9 cellular contexts compared by ENCODE assay signal in the genomic region with DNA sequence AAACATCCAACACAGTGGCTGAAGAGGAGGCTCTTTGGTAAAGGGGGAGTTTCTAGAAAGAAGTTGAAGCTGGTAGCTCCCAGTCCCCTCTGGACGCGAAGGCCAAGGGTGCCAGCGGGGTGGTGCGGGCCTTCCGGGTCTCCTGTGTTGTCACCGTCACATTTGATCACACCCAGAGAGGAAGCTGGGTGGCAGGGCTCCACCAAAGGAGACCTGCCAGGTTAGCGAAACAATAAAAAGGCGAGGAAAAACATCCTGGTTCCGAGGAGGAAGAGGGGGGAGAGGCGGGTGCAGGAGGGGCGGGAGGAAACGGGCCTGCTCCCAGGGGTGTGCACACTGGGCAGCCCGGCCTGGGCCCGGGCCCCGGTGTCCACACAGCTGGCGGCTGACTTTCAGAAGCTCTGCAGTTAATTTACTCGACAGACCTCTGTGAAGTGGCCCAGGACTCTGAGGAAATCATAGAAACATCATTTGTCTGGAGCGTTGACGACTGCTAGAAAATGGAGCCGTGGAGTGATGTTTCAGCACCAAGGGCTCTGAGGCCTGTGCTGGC. TPM values are rescaled to one million over a fixed set of nuclear protein-coding genes. Genes with fewer than 3 reads are reported as not detected.
DNase-seq lines count a peak whose midpoint lies in the region; TF ChIP-seq lines count a peak whose summit lies in the region.
"Had no signal": no experiment of that assay in that cellular context is flagged by ENCODE, and none has a peak within 500 bp of the region (broad histone marks: within the 10 kb centered on the region; RNA-seq: fewer than 3 reads in every experiment).

No MANE protein-coding gene starts in this region.

- H3K9me3 ChIP-seq in BLaER1 treated with 17β-estradiol and CSF1 and Interleukin-3, amounts not matched to agents 10 nM and 100 nM (replicated peaks in 1 of 11) = no peaks in the 10 kb centered on the region
- H3K9me3 ChIP-seq in sigmoid colon = no peaks in the 10 kb centered on the region

- peaks cover 0 to 8% (median 0%) of the 10 kb centered on the region in 11 experiments; a peak in 3 of 22 replicates for H3K36me3 ChIP-seq in BLaER1 treated with 17β-estradiol and CSF1 and Interleukin-3, amounts not matched to agents 10 nM and 100 nM
- no peaks in the 10 kb centered on the region for H3K36me3 ChIP-seq in sigmoid colon

- in situ Hi-C loops in GM13977 (cut with MboI; ENCODE audit: low pct_unique_long_range_greater_than_20kb, low sequenced_read_pairs, unreplicated experiment) = no loop called here

- no peaks in the 10 kb centered on the region for H3K27me3 ChIP-seq in BLaER1 treated with 17β-estradiol and CSF1 and Interleukin-3, amounts not matched to agents 10 nM and 100 nM
- no peaks in the 10 kb centered on the region for H3K27me3 ChIP-seq in sigmoid colon

- intact Hi-C loops in sigmoid colon (cut with DNase I) = no loop called here

- peak overlapping the region; percentile 48 to 74 (median 62) for H3K4me2 ChIP-seq in BLaER1 treated with 17β-estradiol and CSF1 and Interleukin-3, amounts not matched to agents 10 nM and 100 nM

- H3K4me3 ChIP-seq in BLaER1 treated with 17β-estradiol and CSF1 and Interleukin-3, amounts not matched to agents 10 nM and 100 nM = 0 out of 20 replicates have a peak overlapping the region, but pooled peaks of 1 of the 10 experiments have one; percentile 10
- H3K4me3 ChIP-seq in coronary artery (no peak overlapping the region), sigmoid colon (peak overlapping the region in 2 of 4 donors; percentile 14 to 24)

- 23 to 56% methylated on average over 20 of the region's 20 CpGs for WGBS in sigmoid colon, 2 donors

- no peak for TF ChIP-seq POLR2A in sigmoid colon (IDR thresholded peaks at IDR 0.05)

- peak overlapping the region in 10 of 11 experiments; percentile 20 to 73 (median 65); a peak in 20 of 22 replicates for H3K27ac ChIP-seq in BLaER1 treated with 17β-estradiol and CSF1 and Interleukin-3, amounts not matched to agents 10 nM and 100 nM
- H3K27ac ChIP-seq in coronary artery (peak overlapping the region; percentile 77 to 87), sigmoid colon (peak overlapping the region; percentile 76 to 87 (median 84))

- H3K4me1 ChIP-seq in BLaER1 treated with 17β-estradiol and CSF1 and Interleukin-3, amounts not matched to agents 10 nM and 100 nM = peaks cover 35 to 45% (median 38%) of the 10 kb centered on the region in 10 experiments
- peaks cover 0 to 96% (median 85%) of the 10 kb centered on the region in 4 donors for H3K4me1 ChIP-seq in sigmoid colon

- no peak for TF ChIP-seq EP300 in sigmoid colon (IDR thresholded peaks at IDR 0.05)

- peak overlapping the region in 10 of 11 experiments; percentile 27 to 65 (median 56); a peak in 18 of 22 replicates for H3K9ac ChIP-seq in BLaER1 treated with 17β-estradiol and CSF1 and Interleukin-3, amounts not matched to agents 10 nM and 100 nM

- H4K20me1 ChIP-seq in BLaER1 treated with 17β-estradiol and CSF1 and Interleukin-3, amounts not matched to agents 10 nM and 100 nM = peaks cover 0 to 50% (median 0%) of the 10 kb centered on the region in 11 experiments; a peak in 6 of 22 replicates

- TF ChIP-seq CTCF in coronary artery (IDR thresholded peaks at IDR 0.05) (no peak), sigmoid colon (IDR thresholded peaks at IDR 0.05) (no peak), GM13977 (IDR thresholded peaks at IDR 0.05; ENCODE audit: extremely low read depth, insufficient read depth, missing control alignments) (no peak)

- peak; percentile 61 for DNase-seq in coronary artery (ENCODE audit: low spot score)
- DNase-seq in left kidney (ENCODE audit: low read depth, low spot score) = peak; percentile 58
- DNase-seq in sigmoid colon = peak; percentile 77
- DNase-seq in NCI-H146 treated with DMSO at 0.1 percent for 48 hours (lab: John Stamatoyannopoulos, UW; ENCODE audit: unreplicated experiment) = no peak
- DNase-seq in NCI-H146 (lab: John Stamatoyannopoulos, UW) = no peak
- no peak for DNase-seq in iPS-NIHi11 (ENCODE audit: low spot score)
- DNase-seq in GM13977 (ENCODE audit: low spot score) = no peak
- DNase-seq: NCI-H187 treated with DMSO at 0.1 percent for 48 hours had no signal

RNA-seq across cellular contexts. Expression of a gene that starts 12.1 kb away (rescaled TPM):
- total RNA-seq in sigmoid colon = 10 to 100 TPM; 24.5 to 61.6 (median 41.5) TPM
- polyA plus RNA-seq in sigmoid colon = 1 to 10 TPM in 2 of 3 donors, under 1 TPM in 1; 0.92 to 9.7 (median 1.8) TPM

Comparison
In these comparisons a context has a peak if more than half of its experiments do, and no peak if none do; other contexts are left out.
1. DNase-seq: peak in coronary artery (single experiment), left kidney (single experiment) and sigmoid colon (single experiment); none in NCI-H146 treated with DMSO at 0.1 percent for 48 hours (single experiment), NCI-H146 (single experiment), iPS-NIHi11 (single experiment) and GM13977 (single experiment).
2. Peak in every context shown above with its lines, with median percentiles within 50 percentile points of each other: H3K27ac ChIP-seq.